Comparison of ENCODE assay signal across 9 cellular contexts in genomic region chr3:110881069-110881468, GRCh38.
DNase-seq lines count a peak whose midpoint lies in the region; ATAC-seq, FAIRE-seq and TF ChIP-seq lines count a peak whose summit lies in the region.
"Had no signal": no experiment of that assay in that cellular context is flagged by ENCODE, and none has a peak within 500 bp of the region (broad histone marks: within the 10 kb centered on the region; RNA-seq: fewer than 3 reads in every experiment).

No MANE protein-coding gene starts in this region.

- no peak for TF ChIP-seq CTCF in A549 (IDR thresholded peaks at IDR 0.05)
- TF ChIP-seq CTCF in endothelial cell of umbilical vein (IDR thresholded peaks at IDR 0.05; ENCODE audit: extremely low read depth in 1 of 2, insufficient read depth in 1 of 2, low read depth in 1 of 2, low read length in 2 of 2): peak in 1 of 2 donors; percentile 7
- TF ChIP-seq CTCF in prostate gland (IDR thresholded peaks at IDR 0.05): peak in 2 of 4 experiments; percentile 33 to 35

- DNase-seq in A549 (ENCODE audit: low read depth in 1 of 2, low spot score in 1 of 2) (peak in 1 of 2 experiments; percentile 33), NCI-H748 (lab: John Stamatoyannopoulos, UW; ENCODE audit: unreplicated experiment) (peak; percentile 69), endothelial cell of umbilical vein (ENCODE audit: low read depth, low spot score) (peak; percentile 6), prostate gland (ENCODE audit: low spot score) (peak; percentile 95)
- no peak for DNase-seq in activated CD4-positive, CD25-positive, alpha-beta regulatory T cell (lab: John Stamatoyannopoulos, UW)
- DNase-seq in activated CD4-positive, alpha-beta T cell treated with anti-CD3 and anti-CD28 coated beads, Interleukin-2, amount 10 ng/mL, durations not matched to agents 7 days and 5 days: no peak

- peak; percentile 43 to 54; a peak in 2 of 6 replicates for ATAC-seq in A549
- ATAC-seq in GM18511 (IDR thresholded peaks at IDR 0.05; ENCODE audit: unreplicated experiment): peak; percentile 94
- peak; percentile 85 for ATAC-seq in HG03025 (IDR thresholded peaks at IDR 0.05; ENCODE audit: low FRiP score, unreplicated experiment)

- BruUV-seq in endothelial cell of umbilical vein (replicated peaks; lab: Mats Ljungman, UMichigan): no TSS peak

- H3K27me3 ChIP-seq in endothelial cell of umbilical vein (ENCODE audit: control insufficient read depth in 2 of 2, insufficient read depth in 2 of 2, low read length in 2 of 2): no peaks in the 10 kb centered on the region
- H3K27me3 ChIP-seq in prostate gland (replicated peaks; ENCODE audit: insufficient read depth): no peaks in the 10 kb centered on the region

- no peak for TF ChIP-seq EP300 in A549 (IDR thresholded peaks at IDR 0.05)

- H3K4me3 ChIP-seq in A549: no peak overlapping the region
- no peak overlapping the region for H3K4me3 ChIP-seq in endothelial cell of umbilical vein (replicated peaks in 1 of 3; ENCODE audit: insufficient read depth in 1 of 3, low read depth in 1 of 3, low read length in 3 of 3)
- H3K4me3 ChIP-seq in prostate gland: no peak overlapping the region

- H3K9ac ChIP-seq in endothelial cell of umbilical vein (replicated peaks; ENCODE audit: extremely low read depth, insufficient read depth, low read length): no peak overlapping the region

- dilution Hi-C loops in endothelial cell of umbilical vein (cut with MboI; ENCODE audit: extremely low pct_ligation_motif_present, low sequenced_read_pairs): no loop called here

- H3K4me1 ChIP-seq in A549 (no peaks in the 10 kb centered on the region), endothelial cell of umbilical vein (ENCODE audit: control insufficient read depth, extremely low read depth, insufficient read depth, low read length) (no peaks in the 10 kb centered on the region), prostate gland (replicated peaks) (no peaks in the 10 kb centered on the region)

- no peaks in the 10 kb centered on the region for H3K9me3 Mint-ChIP-seq in activated CD4-positive, alpha-beta T cell treated with anti-CD3 and anti-CD28 coated beads, Interleukin-2, amount 10 ng/mL, durations not matched to agents 7 days and 5 days

- H3K9me1 ChIP-seq in endothelial cell of umbilical vein (replicated peaks; ENCODE audit: control insufficient read depth, extremely low read depth, insufficient read depth, low read length): no peaks in the 10 kb centered on the region

- no peaks in the 10 kb centered on the region for H3K36me3 ChIP-seq in endothelial cell of umbilical vein (ENCODE audit: control insufficient read depth in 2 of 2, extremely low read depth in 1 of 2, insufficient read depth in 2 of 2, low read length in 2 of 2)
- H3K36me3 ChIP-seq in prostate gland: no peaks in the 10 kb centered on the region

- TF ChIP-seq RAD21 in A549 (conservative IDR thresholded peaks at IDR 0.05 in 1 of 2, IDR thresholded peaks at IDR 0.05 in 1 of 2): 0 out of 5 replicates have a peak, but pooled peaks of 1 of the 2 experiments have one; percentile 3

- H3K4me3 Mint-ChIP-seq in activated CD4-positive, alpha-beta T cell treated with anti-CD3 and anti-CD28 coated beads, Interleukin-2, amount 10 ng/mL, durations not matched to agents 7 days and 5 days: no peak overlapping the region

- no peak overlapping the region for H3K27ac Mint-ChIP-seq in activated CD4-positive, alpha-beta T cell treated with anti-CD3 and anti-CD28 coated beads, Interleukin-2, amount 10 ng/mL, durations not matched to agents 7 days and 5 days

- H3K27me3 Mint-ChIP-seq in activated CD4-positive, alpha-beta T cell treated with anti-CD3 and anti-CD28 coated beads, Interleukin-2, amount 10 ng/mL, durations not matched to agents 7 days and 5 days: no peaks in the 10 kb centered on the region

- H3K79me2 ChIP-seq in endothelial cell of umbilical vein (ENCODE audit: control insufficient read depth, insufficient read depth, low read length): no peaks in the 10 kb centered on the region

- no peak for FAIRE-seq in A549 (lab: Jason Lieb, UNC)
- FAIRE-seq in endothelial cell of umbilical vein (lab: Jason Lieb, UNC): no peak
- FAIRE-seq: GM18507 had no signal

- CTCF ChIA-PET in A549 (lab: Yijun Ruan, JAX): no interaction called here
- CTCF ChIA-PET in endothelial cell of umbilical vein (lab: Charles Lee): no interaction called here
- CTCF ChIA-PET in activated CD4-positive, alpha-beta T cell treated with anti-CD3 and anti-CD28 coated beads, Interleukin-2, amount 10 ng/mL, durations not matched to agents 7 days and 5 days (lab: Charles Lee): no interaction called here

- no peaks in the 10 kb centered on the region for H3K4me1 Mint-ChIP-seq in activated CD4-positive, alpha-beta T cell treated with anti-CD3 and anti-CD28 coated beads, Interleukin-2, amount 10 ng/mL, durations not matched to agents 7 days and 5 days

- H2AFZ ChIP-seq in endothelial cell of umbilical vein (ENCODE audit: low read depth, low read length): no peak overlapping the region

- intact Hi-C loops in endothelial cell of umbilical vein (cut with micrococcal nuclease) (no loop called here), prostate gland (cut with DNase I) (no loop called here)

- WGBS in A549 (ENCODE audit: missing lambda C conversion rate): 38% methylated on average over 4 of the region's 4 CpGs
- 15% methylated on average over 4 of the region's 4 CpGs for WGBS in prostate gland

- no peaks in the 10 kb centered on the region for H3K36me3 Mint-ChIP-seq in activated CD4-positive, alpha-beta T cell treated with anti-CD3 and anti-CD28 coated beads, Interleukin-2, amount 10 ng/mL, durations not matched to agents 7 days and 5 days (ENCODE audit: low read depth)

- no peak overlapping the region for H3K4me2 ChIP-seq in A549
- H3K4me2 ChIP-seq in endothelial cell of umbilical vein (ENCODE audit: insufficient read depth, low read length): no peak overlapping the region

- no peaks in the 10 kb centered on the region for H4K20me1 ChIP-seq in endothelial cell of umbilical vein (replicated peaks; ENCODE audit: control insufficient read depth, extremely low read depth, insufficient read depth, low read length)

- H3K27ac ChIP-seq in A549: no peak overlapping the region
- no peak overlapping the region for H3K27ac ChIP-seq in endothelial cell of umbilical vein (ENCODE audit: insufficient read depth, low read depth, low read length)
- H3K27ac ChIP-seq in prostate gland: no peak overlapping the region

- POLR2A ChIA-PET in A549 (lab: Yijun Ruan, JAX) (no interaction called here), endothelial cell of umbilical vein (lab: Charles Lee) (no interaction called here)
- POLR2A ChIA-PET in activated CD4-positive, alpha-beta T cell treated with anti-CD3 and anti-CD28 coated beads, Interleukin-2, amount 10 ng/mL, durations not matched to agents 7 days and 5 days (lab: Charles Lee): no interaction called here

- no peaks in the 10 kb centered on the region for H3K9me3 ChIP-seq in A549
- no peaks in the 10 kb centered on the region for H3K9me3 ChIP-seq in endothelial cell of umbilical vein (replicated peaks; ENCODE audit: control insufficient read depth, insufficient read depth, low read length)
- H3K9me3 ChIP-seq in prostate gland: no peaks in the 10 kb centered on the region

- TF ChIP-seq POLR2A in A549 (IDR thresholded peaks at IDR 0.05; ENCODE audit: low read length): no peak
- no peak for TF ChIP-seq POLR2A in endothelial cell of umbilical vein (IDR thresholded peaks at IDR 0.05; ENCODE audit: low read depth, low read length)
- TF ChIP-seq POLR2A in prostate gland (IDR thresholded peaks at IDR 0.05): no peak

TF ChIP-seq in A549, 52 proteins besides CTCF, POLR2A, EP300 and RAD21 (continues in another document):
- TF ChIP-seq FOSB (CRISPR knock-in tag; IDR thresholded peaks at IDR 0.05) (no peak), ESRRA (IDR thresholded peaks at IDR 0.05; ENCODE audit: borderline replicate concordance, low read length) (no peak), CHD4 (IDR thresholded peaks at IDR 0.05; ENCODE audit: borderline replicate concordance) (no peak), HOXB5 (CRISPR knock-in tag; IDR thresholded peaks at IDR 0.05) (no peak), BHLHE40 (IDR thresholded peaks at IDR 0.05; ENCODE audit: low read depth, low read length) (no peak), RNF2 (IDR thresholded peaks at IDR 0.05; ENCODE audit: borderline replicate concordance, low read depth) (no peak), SMC3 (IDR thresholded peaks at IDR 0.05) (no peak), HEYL (CRISPR knock-in tag; IDR thresholded peaks at IDR 0.05) (no peak), KDM5A (IDR thresholded peaks at IDR 0.05) (no peak), MAFK (IDR thresholded peaks at IDR 0.05; ENCODE audit: partially characterized antibody) (no peak), HDAC2 (IDR thresholded peaks at IDR 0.05) (no peak)

TF ChIP-seq in endothelial cell of umbilical vein, 7 proteins besides CTCF, POLR2A, EP300 and RAD21:
- TF ChIP-seq MYC (IDR thresholded peaks at IDR 0.05; ENCODE audit: low read depth, low read length): no peak
- no peak for TF ChIP-seq EZH2 (IDR thresholded peaks at IDR 0.05; ENCODE audit: borderline replicate concordance, low read depth, low read length, severe bottlenecking)
- TF ChIP-seq JUN (IDR thresholded peaks at IDR 0.05; ENCODE audit: borderline replicate concordance, insufficient read depth, insufficient read length, low read depth): no peak
- TF ChIP-seq FOS (IDR thresholded peaks at IDR 0.05; ENCODE audit: borderline replicate concordance, insufficient read depth, low read length): no peak
- TF ChIP-seq MAX (IDR thresholded peaks at IDR 0.05; ENCODE audit: insufficient read depth, insufficient read length): no peak
- TF ChIP-seq POLR2AphosphoS5 (IDR thresholded peaks at IDR 0.05; ENCODE audit: insufficient read depth, low read depth, low read length): no peak
- TF ChIP-seq GATA2 (IDR thresholded peaks at IDR 0.05; ENCODE audit: insufficient read depth, insufficient read length, low read depth, low read length): no peak
TF ChIP-seq in endothelial cell of umbilical vein: peak in this region for 0.

Comparison
In these comparisons a context has a peak if more than half of its experiments do, and no peak if none do; other contexts are left out.
1. DNase-seq: peak in NCI-H748 (single experiment), endothelial cell of umbilical vein (single experiment) and prostate gland (single experiment); none in activated CD4-positive, CD25-positive, alpha-beta regulatory T cell (0 of 4) and activated CD4-positive, alpha-beta T cell treated with anti-CD3 and anti-CD28 coated beads, Interleukin-2, amount 10 ng/mL, durations not matched to agents 7 days and 5 days (single experiment).
2. Peak in every context shown above with its lines, with median percentiles within 50 percentile points of each other: ATAC-seq.